In the genomic region with DNA sequence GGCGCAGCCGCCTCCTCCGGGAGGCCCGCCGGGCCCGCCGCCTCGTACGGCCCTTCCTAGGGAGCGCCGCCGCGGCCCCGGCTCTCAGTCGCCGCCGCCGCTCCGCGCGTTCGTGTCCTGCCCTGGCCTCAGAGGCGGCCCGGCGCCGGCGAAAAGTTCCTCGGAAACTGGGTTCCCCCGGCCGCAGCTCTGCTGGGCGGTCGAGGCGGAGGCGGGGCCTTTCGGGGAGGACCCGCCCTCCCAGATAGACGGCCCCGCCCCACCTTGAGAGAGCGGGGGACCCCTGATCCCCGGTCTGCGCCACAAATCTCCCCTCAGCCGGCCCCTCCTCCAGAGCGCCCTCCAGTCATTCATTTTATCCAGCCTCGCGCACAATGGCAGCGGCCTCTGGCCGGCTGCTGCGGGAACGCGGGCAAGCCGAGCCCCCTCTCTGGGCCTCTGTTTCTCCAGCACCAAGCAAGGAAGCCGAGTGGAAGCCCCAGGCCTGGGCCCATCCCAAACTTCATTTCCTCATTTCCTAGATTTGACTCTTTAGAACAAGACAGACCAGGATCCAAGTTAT, we compare ENCODE assay signal across 8 cellular contexts. TPM values are rescaled to one million over a fixed set of nuclear protein-coding genes. Genes with fewer than 3 reads are reported as not detected.
DNase-seq lines count a peak whose midpoint lies in the region; ATAC-seq and TF ChIP-seq lines count a peak whose summit lies in the region.

A gene (minus strand): TSS at position 169 of the 562 bp plus-strand sequence. CDS start 169 bp downstream, outside the sequence.

- ATAC-seq in GM18873 (IDR thresholded peaks at IDR 0.05; ENCODE audit: low FRiP score, unreplicated experiment) (peak; percentile 5), HG03159 (IDR thresholded peaks at IDR 0.05; ENCODE audit: unreplicated experiment) (peak; percentile 8), SK-N-SH treated with all-trans-retinoic acid at 6 μM for 48 hours (peak; percentile 21), right cardiac atrium (peak; percentile 31 to 39)

- no peak for TF ChIP-seq CTCF in BE2C (IDR thresholded peaks at IDR 0.05; ENCODE audit: low read depth, low read length)

- intact Hi-C loops in right cardiac atrium (cut with DNase I), result no loop called here

- DNase-seq in BE2C (peak; percentile 55), right cardiac atrium (peak; percentile 71 to 87 (median 86)), NCI-H526 treated with DMSO at 0.1 percent for 48 hours (lab: John Stamatoyannopoulos, UW) (no peak)

- H3K27ac ChIP-seq in angular gyrus (ENCODE audit: low read depth, low read length) (peak within 1 kb of the TSS; percentile 85), right cardiac atrium (ENCODE audit: low read length) (peak within 1 kb of the TSS; percentile 98), rectal smooth muscle tissue (ENCODE audit: low read depth, low read length) (peak within 1 kb of the TSS; percentile 99)

- peak within 1 kb of the TSS; percentile 76 for H3K4me3 ChIP-seq in BE2C (ENCODE audit: low read depth, low read length)
- H3K4me3 ChIP-seq in right cardiac atrium (ENCODE audit: low read length), result peak within 1 kb of the TSS; percentile 61
- H3K4me3 ChIP-seq in rectal smooth muscle tissue (ENCODE audit: low read length), result peak within 1 kb of the TSS; percentile 79

- H3K4me1 ChIP-seq in BE2C, result peaks cover 29% of the 10 kb centered on the region
- H3K4me1 ChIP-seq in right cardiac atrium (ENCODE audit: control insufficient read depth, insufficient read depth, low read length), result peaks cover 16% of the 10 kb centered on the region
- H3K4me1 ChIP-seq in rectal smooth muscle tissue (ENCODE audit: control insufficient read depth, insufficient read depth, low read length), result peaks cover 36% of the 10 kb centered on the region

- 2% methylated on average over 52 of the region's 52 CpGs for WGBS in right cardiac atrium

- H3K9me3 ChIP-seq in BE2C (no peaks in the 10 kb centered on the region), right cardiac atrium (ENCODE audit: control insufficient read depth, low read length) (no peaks in the 10 kb centered on the region)

- peak within 1 kb of the TSS; percentile 81 for H3K9ac ChIP-seq in rectal smooth muscle tissue (ENCODE audit: low read length)

- H3K27me3 ChIP-seq in BE2C (no peaks in the 10 kb centered on the region), right cardiac atrium (ENCODE audit: control insufficient read depth, insufficient read depth) (no peaks in the 10 kb centered on the region), rectal smooth muscle tissue (ENCODE audit: control insufficient read depth, insufficient read depth, low read length) (no peaks in the 10 kb centered on the region)

- H3K36me3 ChIP-seq in BE2C (peaks cover 13% of the 10 kb centered on the region), rectal smooth muscle tissue (ENCODE audit: control insufficient read depth, insufficient read depth, low read length) (no peaks in the 10 kb centered on the region)

TF ChIP-seq in SK-N-SH treated with all-trans-retinoic acid at 6 μM for 48 hours, 23 proteins besides CTCF, POLR2A, EP300 and RAD21:
- TF ChIP-seq RARB (CRISPR knock-in tag; IDR thresholded peaks at IDR 0.05), result no peak
- TF ChIP-seq CSDC2 (CRISPR knock-in tag; IDR thresholded peaks at IDR 0.05), result no peak
- no peak for TF ChIP-seq OSR1 (CRISPR knock-in tag; IDR thresholded peaks at IDR 0.05)
- no peak for TF ChIP-seq PPARA (CRISPR knock-in tag; IDR thresholded peaks at IDR 0.05; ENCODE audit: borderline replicate concordance)
- no peak for TF ChIP-seq ZNF565 (CRISPR knock-in tag; conservative IDR thresholded peaks at IDR 0.05; ENCODE audit: low read depth)
- no peak for TF ChIP-seq ZNF70 (CRISPR knock-in tag; IDR thresholded peaks at IDR 0.05)
- no peak for TF ChIP-seq ARNTL (CRISPR knock-in tag; IDR thresholded peaks at IDR 0.05; ENCODE audit: borderline replicate concordance, low read depth)
- no peak; the same call in 1 of the 2 replicates for TF ChIP-seq GLIS3 (CRISPR knock-in tag; IDR thresholded peaks at IDR 0.05)
- no peak for TF ChIP-seq ZFP30 (CRISPR knock-in tag; IDR thresholded peaks at IDR 0.05)
- TF ChIP-seq TOX (CRISPR knock-in tag; IDR thresholded peaks at IDR 0.05; ENCODE audit: borderline replicate concordance), result no peak

RNA-seq across cellular contexts. Expression of the gene that starts here (rescaled TPM):
- 73.2 TPM for polyA plus RNA-seq in BE2C (2012; ENCODE audit: insufficient read depth, insufficient read length, low read depth)
- total RNA-seq in right cardiac atrium, result 10 to 100 TPM; 28.7 to 41.6 (median 36.2) TPM
- polyA plus RNA-seq in right cardiac atrium, result 45.7 TPM
